Comparison of ENCODE assay signal across 17 cellular contexts in the genomic region with DNA sequence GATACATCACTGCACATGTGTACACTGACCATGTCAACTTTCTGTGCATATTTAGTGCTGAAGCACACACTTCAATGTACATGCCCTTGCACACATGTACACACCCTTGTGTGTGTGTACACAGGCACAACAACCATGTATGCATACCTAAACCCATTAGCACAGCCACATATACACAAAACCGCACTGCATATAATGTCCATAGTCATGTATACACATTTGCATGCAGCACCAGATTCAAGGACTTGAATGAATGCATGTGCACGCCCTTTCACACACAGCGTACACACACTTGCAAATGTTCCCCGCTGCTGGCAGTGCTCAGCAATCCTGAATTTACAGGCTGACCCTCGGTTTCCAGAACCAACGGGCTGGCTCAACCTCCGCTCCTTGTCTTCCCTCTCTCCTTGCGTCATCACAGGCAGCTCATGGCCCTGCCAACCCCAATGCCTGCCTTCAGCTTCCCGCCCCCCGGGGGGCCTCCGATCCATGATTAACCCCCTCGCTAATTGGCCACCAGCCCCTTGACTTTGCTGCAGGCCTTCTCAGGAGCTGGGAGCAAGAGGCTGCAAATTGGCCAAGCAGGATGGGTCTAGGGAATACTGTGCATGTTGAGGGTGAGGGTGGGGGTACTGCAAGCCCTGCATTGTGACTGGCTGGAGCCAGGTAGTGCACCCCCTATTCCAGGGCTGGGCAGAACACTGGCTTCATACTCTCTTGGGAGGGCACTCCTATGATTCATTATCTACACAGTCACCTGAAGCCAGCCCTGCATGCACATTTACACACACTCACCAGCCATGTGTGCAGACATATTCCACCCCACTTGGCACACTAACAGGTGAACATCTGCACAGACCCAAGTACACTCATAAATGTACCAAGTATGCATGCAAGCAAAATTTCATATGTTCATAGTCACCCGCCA. TPM values are rescaled to one million over a fixed set of nuclear protein-coding genes. Genes with fewer than 3 reads are reported as not detected.
DNase-seq lines count a peak whose midpoint lies in the region; ATAC-seq and TF ChIP-seq lines count a peak whose summit lies in the region.
"Had no signal": no experiment of that assay in that cellular context is flagged by ENCODE, and none has a peak within 500 bp of the region (broad histone marks: within the 10 kb centered on the region; RNA-seq: fewer than 3 reads in every experiment).

No MANE protein-coding gene starts in this region.

- intact Hi-C loops in naive thymus-derived CD4-positive, alpha-beta T cell (cut with micrococcal nuclease) = no loop called here
- intact Hi-C loops in sigmoid colon (cut with DNase I) = loop anchor here (5.0 kb wide), 2 partner anchors 157 to 262 kb away; no protein-coding TSS in a partner anchor

- peaks cover 67% of the 10 kb centered on the region for H3K4me1 Mint-ChIP-seq in WTC11
- peaks cover 10 to 40% (median 33%) of the 10 kb centered on the region in 7 donors for H3K4me1 Mint-ChIP-seq in naive thymus-derived CD4-positive, alpha-beta T cell
- peaks cover 22% of the 10 kb centered on the region for H3K4me1 Mint-ChIP-seq in activated naive CD4-positive, alpha-beta T cell treated with anti-CD3 and anti-CD28 coated beads, Interleukin-2, amount 10 ng/mL, durations not matched to agents 7 days and 5 days

- no peak overlapping the region for H3K27ac ChIP-seq in naive thymus-derived CD4-positive, alpha-beta T cell (ENCODE audit: low read depth, low read length)
- H3K27ac ChIP-seq in sigmoid colon = no peak overlapping the region
- H3K27ac ChIP-seq: ovary had no signal

- H3K4me3 Mint-ChIP-seq in WTC11 = no peak overlapping the region
- H3K4me3 Mint-ChIP-seq in naive thymus-derived CD4-positive, alpha-beta T cell = peak overlapping the region in 2 of 10 donors; percentile 19 to 35
- no peak overlapping the region for H3K4me3 Mint-ChIP-seq in activated naive CD4-positive, alpha-beta T cell treated with anti-CD3 and anti-CD28 coated beads, Interleukin-2, amount 10 ng/mL, durations not matched to agents 7 days and 5 days
- H3K4me3 Mint-ChIP-seq: IgD-negative memory B cell, T-cell had no signal

- no peaks in the 10 kb centered on the region for H3K27me3 ChIP-seq in naive thymus-derived CD4-positive, alpha-beta T cell (ENCODE audit: control insufficient read depth in 2 of 2, insufficient read depth in 2 of 2, low read length in 2 of 2)
- no peaks in the 10 kb centered on the region for H3K27me3 ChIP-seq in sigmoid colon
- H3K27me3 ChIP-seq: ovary had no signal

- peaks cover 0 to 6% (median 0%) of the 10 kb centered on the region in 3 experiments for H3K36me3 ChIP-seq in naive thymus-derived CD4-positive, alpha-beta T cell (ENCODE audit: control insufficient read depth in 2 of 3, insufficient read depth in 3 of 3, low read length in 3 of 3)
- no peaks in the 10 kb centered on the region for H3K36me3 ChIP-seq in sigmoid colon
- H3K36me3 ChIP-seq: ovary had no signal

- TF ChIP-seq POLR2A in GM18505 (IDR thresholded peaks at IDR 0.05; ENCODE audit: borderline replicate concordance, extremely low read depth, insufficient read depth, insufficient read length) (peak; percentile 46), sigmoid colon (IDR thresholded peaks at IDR 0.05) (no peak)

- no peak for ATAC-seq in GM18505 (IDR thresholded peaks at IDR 0.05; ENCODE audit: unreplicated experiment)
- no peak for ATAC-seq in WTC11
- no peak for ATAC-seq in naive thymus-derived CD4-positive, alpha-beta T cell
- ATAC-seq: T-cell had no signal

- no peaks in the 10 kb centered on the region for H3K9me3 Mint-ChIP-seq in WTC11
- H3K9me3 Mint-ChIP-seq in naive thymus-derived CD4-positive, alpha-beta T cell = no peaks in the 10 kb centered on the region
- no peaks in the 10 kb centered on the region for H3K9me3 Mint-ChIP-seq in activated naive CD4-positive, alpha-beta T cell treated with anti-CD3 and anti-CD28 coated beads, Interleukin-2, amount 10 ng/mL, durations not matched to agents 7 days and 5 days
- H3K9me3 Mint-ChIP-seq: IgD-negative memory B cell, T-cell had no signal

- CTCF ChIA-PET in WTC11 (lab: Charles Lee) = interaction anchor here (0.6 to 6.5 kb wide), 8 partner anchors 9 to 216 kb away, joined by 3 to 150 read pairs (median 4); a partner anchor contains a TSS
- CTCF ChIA-PET in naive thymus-derived CD4-positive, alpha-beta T cell (lab: Charles Lee) = interaction anchor here (1.0 to 7.8 kb wide), 7 partner anchors 16 to 271 kb away, joined by 3 to 184 read pairs (median 4); a partner anchor contains a TSS
- CTCF ChIA-PET in activated naive CD4-positive, alpha-beta T cell treated with anti-CD3 and anti-CD28 coated beads, Interleukin-2, amount 10 ng/mL, durations not matched to agents 7 days and 5 days (lab: Charles Lee) = interaction anchor here (10.3 to 19.8 kb wide), 2 partner anchors 99 to 206 kb away, joined by 103 to 536 read pairs; a partner anchor contains a TSS

- H3K4me1 ChIP-seq in naive thymus-derived CD4-positive, alpha-beta T cell (ENCODE audit: control insufficient read depth in 2 of 2, insufficient read depth in 2 of 2, low read length in 2 of 2) = peaks cover 0 to 20% of the 10 kb centered on the region in 2 donors
- H3K4me1 ChIP-seq in sigmoid colon = peaks cover 0 to 70% (median 50%) of the 10 kb centered on the region in 4 donors

- H3K4me3 ChIP-seq in naive thymus-derived CD4-positive, alpha-beta T cell (ENCODE audit: low read length) = no peak overlapping the region
- H3K4me3 ChIP-seq in sigmoid colon = no peak overlapping the region
- H3K4me3 ChIP-seq: ovary, smooth muscle cell had no signal

- no peaks in the 10 kb centered on the region for H3K9me3 ChIP-seq in naive thymus-derived CD4-positive, alpha-beta T cell (ENCODE audit: control insufficient read depth in 2 of 3, low read length in 3 of 3)
- H3K9me3 ChIP-seq in sigmoid colon = no peaks in the 10 kb centered on the region
- H3K9me3 ChIP-seq: ovary had no signal

- H3K36me3 Mint-ChIP-seq in WTC11 = no peaks in the 10 kb centered on the region
- H3K36me3 Mint-ChIP-seq in naive thymus-derived CD4-positive, alpha-beta T cell = no peaks in the 10 kb centered on the region
- no peaks in the 10 kb centered on the region for H3K36me3 Mint-ChIP-seq in activated naive CD4-positive, alpha-beta T cell treated with anti-CD3 and anti-CD28 coated beads, Interleukin-2, amount 10 ng/mL, durations not matched to agents 7 days and 5 days
- H3K36me3 Mint-ChIP-seq: IgD-negative memory B cell, T-cell had no signal

- POLR2A ChIA-PET in WTC11 (lab: Charles Lee) = interaction anchor here (1.0 to 1.6 kb wide), 2 partner anchors 29 to 127 kb away, joined by 3 read pairs; no protein-coding TSS in a partner anchor
- POLR2A ChIA-PET in naive thymus-derived CD4-positive, alpha-beta T cell (lab: Charles Lee) = interaction anchor here (1.3 kb wide), 1 partner anchor 13 kb away, joined by 4 read pairs; no protein-coding TSS in a partner anchor

- no peak for TF ChIP-seq CTCF in WTC11 (IDR thresholded peaks at IDR 0.05)
- TF ChIP-seq CTCF in sigmoid colon (IDR thresholded peaks at IDR 0.05) = no peak

- no peak overlapping the region for H3K27ac Mint-ChIP-seq in WTC11
- peak overlapping the region in 7 of 9 donors; percentile 6 to 67 (median 57) for H3K27ac Mint-ChIP-seq in naive thymus-derived CD4-positive, alpha-beta T cell
- H3K27ac Mint-ChIP-seq in activated naive CD4-positive, alpha-beta T cell treated with anti-CD3 and anti-CD28 coated beads, Interleukin-2, amount 10 ng/mL, durations not matched to agents 7 days and 5 days = no peak overlapping the region

- 47 to 69% methylated on average over 13 of the region's 13 CpGs for WGBS in sigmoid colon, 2 donors

- no peaks in the 10 kb centered on the region for H3K27me3 Mint-ChIP-seq in WTC11 (ENCODE audit: low read depth)
- H3K27me3 Mint-ChIP-seq in naive thymus-derived CD4-positive, alpha-beta T cell = no peaks in the 10 kb centered on the region
- H3K27me3 Mint-ChIP-seq in activated naive CD4-positive, alpha-beta T cell treated with anti-CD3 and anti-CD28 coated beads, Interleukin-2, amount 10 ng/mL, durations not matched to agents 7 days and 5 days = no peaks in the 10 kb centered on the region
- H3K27me3 Mint-ChIP-seq: IgD-negative memory B cell, T-cell had no signal

- no peak for TF ChIP-seq EP300 in sigmoid colon (IDR thresholded peaks at IDR 0.05)

- no peak for DNase-seq in WTC11 (ENCODE audit: low spot score)
- no peak for DNase-seq in naive thymus-derived CD4-positive, alpha-beta T cell
- DNase-seq in activated naive CD4-positive, alpha-beta T cell treated with anti-CD3 and anti-CD28 coated beads, Interleukin-2, amount 10 ng/mL, durations not matched to agents 7 days and 5 days = no peak
- no peak for DNase-seq in sigmoid colon
- DNase-seq in COLO668 (lab: John Stamatoyannopoulos, UW; ENCODE audit: unreplicated experiment) = no peak
- DNase-seq: activated T-cell treated with anti-CD3 and anti-CD28 coated beads, Interleukin-2, amount 50 U/mL, for 1 hour; EL; NCI-H1105 treated with DMSO at 0.1 percent for 48 hours; NCI-H524; T-cell had no signal

TF ChIP-seq in WTC11, 78 proteins besides CTCF, POLR2A, EP300 and RAD21 (continues in another document):
- TF ChIP-seq ELF4 (CRISPR knock-in tag; IDR thresholded peaks at IDR 0.05; ENCODE audit: low read depth) = no peak

RNA-seq across cellular contexts. Expression of a gene that starts 7.9 kb away (rescaled TPM):
- total RNA-seq in WTC11 (2021) (7.8 to 12.4 TPM (median 7.8 TPM) in 3 replicates), sigmoid colon (1 to 10 TPM in 1 of 4 donors, under 1 TPM in 1, not detected in 2; 0.36 to 2.0 TPM)
- under 1 TPM in 3 of 5 experiments, not detected in 2; 0.24 to 0.93 (median 0.45) TPM for total RNA-seq in naive thymus-derived CD4-positive, alpha-beta T cell
- under 1 TPM; 0.09 to 0.13 TPM for polyA plus RNA-seq in naive thymus-derived CD4-positive, alpha-beta T cell
- under 1 TPM in 1 of 3 donors, not detected in 2; 0.54 TPM for polyA plus RNA-seq in sigmoid colon

RNA-seq across cellular contexts. Expression of a gene that starts 17.2 kb away (rescaled TPM):
- 3.0 to 5.5 TPM (median 4.3 TPM) in 3 replicates for total RNA-seq in WTC11 (2021)
- under 1 TPM in 1 of 5 experiments, not detected in 4; 0.24 TPM for total RNA-seq in naive thymus-derived CD4-positive, alpha-beta T cell
- polyA plus RNA-seq in naive thymus-derived CD4-positive, alpha-beta T cell = not detected
- not detected for total RNA-seq in sigmoid colon
- polyA plus RNA-seq in sigmoid colon = 1 to 10 TPM in 2 of 3 donors, not detected in 1; 1.2 to 1.9 TPM
- total RNA-seq: epithelial cell of proximal tubule, lung microvascular endothelial cell, subcutaneous adipose tissue, T-cell had no signal
- polyA plus RNA-seq: IgD-negative memory B cell had no signal

RNA-seq across cellular contexts. Expression of a gene that starts 25.7 kb away (rescaled TPM):
- 0.98 to 1.6 TPM (median 1.3 TPM) in 3 replicates for total RNA-seq in WTC11 (2021)
- total RNA-seq in naive thymus-derived CD4-positive, alpha-beta T cell = not detected
- polyA plus RNA-seq in naive thymus-derived CD4-positive, alpha-beta T cell = not detected
- 1 to 10 TPM in 3 of 4 donors, under 1 TPM in 1; 0.49 to 4.5 (median 1.8) TPM for total RNA-seq in sigmoid colon
- polyA plus RNA-seq in sigmoid colon = 1 to 10 TPM; 1.2 to 4.6 (median 4.1) TPM
- total RNA-seq: epithelial cell of proximal tubule, lung microvascular endothelial cell, smooth muscle cell had no signal
- polyA plus RNA-seq: IgD-negative memory B cell, smooth muscle cell had no signal

RNA-seq across cellular contexts. Expression of a gene that starts 33.5 kb away (rescaled TPM):
- total RNA-seq in WTC11 (2021) = 13.3 to 15.0 TPM (median 14.0 TPM) in 3 replicates
- total RNA-seq in naive thymus-derived CD4-positive, alpha-beta T cell = 10 to 100 TPM; 13.0 to 17.0 (median 15.2) TPM
- 1 to 10 TPM; 5.9 to 6.6 TPM for polyA plus RNA-seq in naive thymus-derived CD4-positive, alpha-beta T cell
- 10 to 100 TPM; 18.2 to 50.4 (median 26.8) TPM for total RNA-seq in sigmoid colon
- 10 to 100 TPM in 1 of 3 donors, 1 to 10 TPM in 2; 3.7 to 23.9 (median 9.0) TPM for polyA plus RNA-seq in sigmoid colon

RNA-seq across cellular contexts. Expression of a gene that starts 58.5 kb away (rescaled TPM):
- total RNA-seq in WTC11 (2021) = 18.0 to 19.7 TPM (median 18.5 TPM) in 3 replicates
- total RNA-seq in naive thymus-derived CD4-positive, alpha-beta T cell = 100 to 1,000 TPM; 107 to 172 (median 136) TPM
- 100 to 1,000 TPM in 1 of 2 donors, 10 to 100 TPM in 1; 93.0 to 105 TPM for polyA plus RNA-seq in naive thymus-derived CD4-positive, alpha-beta T cell
- total RNA-seq in sigmoid colon = 1 to 10 TPM in 1 of 4 donors, under 1 TPM in 2, not detected in 1; 0.54 to 1.5 (median 0.55) TPM
- polyA plus RNA-seq in sigmoid colon = 10 to 100 TPM in 1 of 3 donors, 1 to 10 TPM in 2; 3.2 to 25.9 (median 9.0) TPM
- total RNA-seq: lung microvascular endothelial cell had no signal

Comparison
In these comparisons a context has a peak if more than half of its experiments do, and no peak if none do; other contexts are left out.
1. H3K27ac Mint-ChIP-seq: peak in naive thymus-derived CD4-positive, alpha-beta T cell (7 of 9); none in WTC11 (single experiment) and activated naive CD4-positive, alpha-beta T cell treated with anti-CD3 and anti-CD28 coated beads, Interleukin-2, amount 10 ng/mL, durations not matched to agents 7 days and 5 days (single experiment).